ENCODE assay signal across 22 cellular contexts in genomic region chr7:158121441-158122045, GRCh38.
"Had no signal": no experiment of that assay in that cellular context is flagged by ENCODE, and none has a peak within 500 bp of the region (broad histone marks: within the 10 kb centered on the region; RNA-seq: fewer than 3 reads in every experiment).

No MANE protein-coding gene starts in this region.

- H3K36me3 ChIP-seq: colonic mucosa, esophagus muscularis mucosa, gastroesophageal sphincter, heart left ventricle, neutrophil, prostate gland, right atrium auricular region, thyroid gland had no signal

- H3K9me3 ChIP-seq: colonic mucosa, neutrophil, prostate gland, thyroid gland had no signal

- ATAC-seq: foreskin keratinocyte; mucosa of descending colon; stimulated activated naive CD8-positive, alpha-beta T cell treated with anti-CD3 and anti-CD28 coated beads, Interleukin-15, amount 100 ng/mL, for 72 hours had no signal

- H3K27ac ChIP-seq: colonic mucosa, esophagus muscularis mucosa, foreskin keratinocyte, gastroesophageal sphincter, heart left ventricle, hepatocyte, neutrophil, parathyroid adenoma, prostate gland, right atrium auricular region, thyroid gland had no signal

- H3K4me1 ChIP-seq: colonic mucosa, esophagus muscularis mucosa, foreskin keratinocyte, gastroesophageal sphincter, heart left ventricle, parathyroid adenoma, prostate gland, right atrium auricular region, thyroid gland had no signal

- H3K27me3 ChIP-seq: colonic mucosa, esophagus muscularis mucosa, foreskin keratinocyte, gastroesophageal sphincter, heart left ventricle, hepatocyte, neutrophil, right atrium auricular region, thyroid gland had no signal

- DNase-seq: colonic mucosa; effector memory CD4-positive, alpha-beta T cell; foreskin keratinocyte; mucosa of descending colon; naive B cell; small intestine; stimulated activated CD4-positive, alpha-beta T cell treated with anti-CD3 and anti-CD28 coated beads, Interleukin-12 subunit alpha, Interleukin-12 subunit beta, amount 100 ng/mL, for 4 hours; stimulated activated CD4-positive, alpha-beta T cell treated with anti-CD3 and anti-CD28 coated beads, Interleukin-1b, Interleukin-23, amount 100 ng/mL, for 48 hours; stimulated activated CD4-positive, alpha-beta T cell treated with anti-CD3 and anti-CD28 coated beads, Interleukin-4, amount 100 ng/mL, for 1 hour; stimulated activated CD8-positive, alpha-beta memory T cell treated with anti-CD3 and anti-CD28 coated beads, Interleukin-4, amount 100 ng/mL, for 48 hours; stimulated activated naive CD4-positive, alpha-beta T cell; stimulated activated naive CD8-positive, alpha-beta T cell treated with anti-CD3 and anti-CD28 coated beads, Interleukin-15, amount 100 ng/mL, for 72 hours; thyroid gland had no signal

- H3K4me3 ChIP-seq: colonic mucosa, esophagus muscularis mucosa, gastroesophageal sphincter, heart left ventricle, hepatocyte, lung, mucosa of descending colon, prostate gland, right atrium auricular region, thyroid gland had no signal
